16 cellular contexts compared by ENCODE assay signal in genomic region chr6:133752129-133752528, GRCh38.
DNase-seq lines count a peak whose midpoint lies in the region; ATAC-seq and TF ChIP-seq lines count a peak whose summit lies in the region.
"Had no signal": no experiment of that assay in that cellular context is flagged by ENCODE, and none has a peak within 500 bp of the region (broad histone marks: within the 10 kb centered on the region; RNA-seq: fewer than 3 reads in every experiment).

No MANE protein-coding gene starts in this region.

- H3K9ac ChIP-seq in fibroblast of lung (ENCODE audit: insufficient read depth, low read length) (no peak overlapping the region), neural progenitor cell (no peak overlapping the region)

- no peaks in the 10 kb centered on the region for H3K4me1 ChIP-seq in fibroblast of lung (ENCODE audit: control insufficient read depth, extremely low read depth, insufficient read depth, low read length)
- H3K4me1 ChIP-seq in neural progenitor cell, result peaks cover 8% of the 10 kb centered on the region
- peaks cover 3 to 23% (median 15%) of the 10 kb centered on the region in 4 donors for H3K4me1 ChIP-seq in esophagus muscularis mucosa

- no peaks in the 10 kb centered on the region for H4K20me1 ChIP-seq in fibroblast of lung (ENCODE audit: control insufficient read depth, extremely low read depth, insufficient read depth, low read length)
- H4K20me1 ChIP-seq in neural progenitor cell (ENCODE audit: low read depth), result no peaks in the 10 kb centered on the region

- DNase-seq in left ventricle myocardium superior (no peak), Right ventricle myocardium superior (no peak), fibroblast of lung (ENCODE audit: low read depth in 2 of 2) (no peak), neural progenitor cell (ENCODE audit: low spot score) (no peak), activated gamma-delta T cell (lab: John Stamatoyannopoulos, UW) (no peak), cerebellar cortex (ENCODE audit: low spot score) (no peak), esophagus muscularis mucosa (ENCODE audit: extremely low spot score) (no peak)
- DNase-seq: DMS 273 treated with DMSO at 0.1 percent for 48 hours, GDM1, MG63, NCI-H1092, NCI-H146, NCI-H2081, NCI-H748 treated with DMSO at 0.1 percent for 48 hours, OCI-M1 had no signal

- H3K4me1 Mint-ChIP-seq in neural progenitor cell, result no peaks in the 10 kb centered on the region

- no peak for TF ChIP-seq CTCF in fibroblast of lung (conservative IDR thresholded peaks at IDR 0.05 in 1 of 2, IDR thresholded peaks at IDR 0.05 in 1 of 2; ENCODE audit: low read depth in 1 of 2, low read length in 2 of 2)
- TF ChIP-seq CTCF in neural progenitor cell (IDR thresholded peaks at IDR 0.05), result no peak
- no peak for TF ChIP-seq CTCF in esophagus muscularis mucosa (IDR thresholded peaks at IDR 0.05)

- H3K9me3 ChIP-seq in fibroblast of lung (ENCODE audit: control insufficient read depth, insufficient read depth, low read depth, low read length) (no peaks in the 10 kb centered on the region), neural progenitor cell (ENCODE audit: low read depth) (no peaks in the 10 kb centered on the region), esophagus muscularis mucosa (no peaks in the 10 kb centered on the region)
- H3K9me3 ChIP-seq: MG63 had no signal

- TF ChIP-seq POLR2A in esophagus muscularis mucosa (IDR thresholded peaks at IDR 0.05; ENCODE audit: low read depth), result no peak

- no peak overlapping the region for H3K4me3 Mint-ChIP-seq in neural progenitor cell

- no peak overlapping the region for H3K27ac ChIP-seq in fibroblast of lung (ENCODE audit: insufficient read depth, low read length)
- H3K27ac ChIP-seq in neural progenitor cell, result no peak overlapping the region
- peak overlapping the region in 1 of 4 donors; percentile 1 for H3K27ac ChIP-seq in esophagus muscularis mucosa (replicated peaks in 1 of 4)
- H3K27ac ChIP-seq: C4-2B had no signal

- peaks cover 2% of the 10 kb centered on the region for H3K27me3 Mint-ChIP-seq in neural progenitor cell (ENCODE audit: insufficient read depth, low read depth)

- H3K4me2 ChIP-seq in fibroblast of lung (ENCODE audit: extremely low read depth, insufficient read depth, low read length) (no peak overlapping the region), neural progenitor cell (no peak overlapping the region)

- H2AFZ ChIP-seq in fibroblast of lung (ENCODE audit: low read length), result peak overlapping the region; percentile 5
- H2AFZ ChIP-seq in neural progenitor cell (replicated peaks), result peak overlapping the region; percentile 44

- no peak for TF ChIP-seq EP300 in esophagus muscularis mucosa (IDR thresholded peaks at IDR 0.05)

- no peaks in the 10 kb centered on the region for H3K27me3 ChIP-seq in fibroblast of lung (ENCODE audit: control insufficient read depth, insufficient read depth, low read length)
- H3K27me3 ChIP-seq in neural progenitor cell, result no peaks in the 10 kb centered on the region
- H3K27me3 ChIP-seq in esophagus muscularis mucosa, result no peaks in the 10 kb centered on the region
- H3K27me3 ChIP-seq: MG63 had no signal

- no peaks in the 10 kb centered on the region for H3K79me2 ChIP-seq in fibroblast of lung (ENCODE audit: control insufficient read depth, insufficient read depth, low read length)
- no peaks in the 10 kb centered on the region for H3K79me2 ChIP-seq in neural progenitor cell (ENCODE audit: low read depth)

- H3K4me3 ChIP-seq in fibroblast of lung (replicated peaks in 1 of 4; ENCODE audit: control extremely low read depth in 1 of 4, insufficient read depth in 1 of 4, low read depth in 3 of 4, low read length in 4 of 4), result no peak overlapping the region
- no peak overlapping the region for H3K4me3 ChIP-seq in neural progenitor cell
- no peak overlapping the region for H3K4me3 ChIP-seq in esophagus muscularis mucosa
- H3K4me3 ChIP-seq: MG63 had no signal

- WGBS in esophagus muscularis mucosa, result 76% methylated on average over 3 of the region's 3 CpGs

- H3F3A ChIP-seq in neural progenitor cell (ENCODE audit: low read depth), result no peaks in the 10 kb centered on the region

- H3K27ac Mint-ChIP-seq in neural progenitor cell, result no peak overlapping the region

- H3K36me3 Mint-ChIP-seq in neural progenitor cell, result no peaks in the 10 kb centered on the region

- intact Hi-C loops in left ventricle myocardium superior (cut with micrococcal nuclease) (no loop called here), Right ventricle myocardium superior (cut with DNase I) (no loop called here), esophagus muscularis mucosa (cut with DNase I) (no loop called here)

- H3K9me3 Mint-ChIP-seq in neural progenitor cell, result no peaks in the 10 kb centered on the region

- H3K36me3 ChIP-seq in fibroblast of lung (ENCODE audit: control insufficient read depth, insufficient read depth, low read length) (no peaks in the 10 kb centered on the region), neural progenitor cell (no peaks in the 10 kb centered on the region), esophagus muscularis mucosa (no peaks in the 10 kb centered on the region)
- H3K36me3 ChIP-seq: MG63 had no signal

- ATAC-seq in left ventricle myocardium superior (peak; percentile 34), Right ventricle myocardium superior (ENCODE audit: poor library complexity) (no peak)
